20 cellular contexts compared by ENCODE assay signal in genomic region chr3:67906256-67906655, GRCh38.
"Had no signal": no experiment of that assay in that cellular context is flagged by ENCODE, and none has a peak within 500 bp of the region (broad histone marks: within the 10 kb centered on the region; RNA-seq: fewer than 3 reads in every experiment).

No MANE protein-coding gene starts in this region.

- H3K4me3 ChIP-seq: coronary artery, mucosa of descending colon, neural progenitor cell, ovary, smooth muscle cell had no signal

- H3K36me3 Mint-ChIP-seq: natural killer cell treated with Interleukin-12 subunit alpha and Interleukin-12 subunit beta and Interleukin-15 and Interleukin-18, amount 100 ng/mL, for 72 hours; neural progenitor cell had no signal

- H3K9ac ChIP-seq: neural progenitor cell had no signal

- H3K27ac Mint-ChIP-seq: endodermal cell; natural killer cell treated with Interleukin-12 subunit alpha and Interleukin-12 subunit beta and Interleukin-15 and Interleukin-18, amount 100 ng/mL, for 72 hours; neural progenitor cell had no signal

- H3K36me3 ChIP-seq: neural progenitor cell, ovary had no signal

- H3K27ac ChIP-seq: coronary artery, neural progenitor cell, ovary had no signal

- H3K27me3 ChIP-seq: neural progenitor cell, ovary had no signal

- H3K9me3 ChIP-seq: mucosa of descending colon, ovary had no signal

- H3K4me1 ChIP-seq: neural progenitor cell had no signal

- H3K4me3 Mint-ChIP-seq: endodermal cell; natural killer cell treated with Interleukin-12 subunit alpha and Interleukin-12 subunit beta and Interleukin-15 and Interleukin-18, amount 100 ng/mL, for 72 hours; neural progenitor cell had no signal

- H3K9me3 Mint-ChIP-seq: neural progenitor cell had no signal

- H3K4me1 Mint-ChIP-seq: endodermal cell, neural progenitor cell had no signal

- ATAC-seq: left lobe of liver; mucosa of descending colon; natural killer cell treated with Interleukin-12 subunit alpha and Interleukin-12 subunit beta and Interleukin-15 and Interleukin-18, amount 100 ng/mL, for 72 hours; right cardiac atrium had no signal

- DNase-seq: effector CD4-positive, alpha-beta T cell; endodermal cell; erythroblast; foreskin melanocyte; head of caudate nucleus; hypothalamus; kidney glomerular epithelial cell; mammary epithelial cell; mucosa of descending colon; nucleus accumbens; ovary; right cardiac atrium; stimulated activated CD4-positive, alpha-beta T cell treated with anti-CD3 and anti-CD28 coated beads, Interleukin-2, amount 100 ng/mL, for 48 hours; stimulated activated naive CD4-positive, alpha-beta T cell treated with Interleukin-2 at 50 U/mL for 16 hours; trophoblast cell had no signal

- H3K4me2 ChIP-seq: neural progenitor cell, smooth muscle cell had no signal
